Comparison of ENCODE assay signal across 1 cellular context in genomic region chr5:138955013-138955660, GRCh38.
TF ChIP-seq lines count a peak whose summit lies in the region.

No MANE protein-coding gene starts in this region.

TF ChIP-seq in IMR-90, 13 proteins besides CTCF, POLR2A, EP300 and RAD21 (continued from another document):
- TF ChIP-seq CEBPB (IDR thresholded peaks at IDR 0.05; ENCODE audit: low read depth, low read length), result no peak
- no peak for TF ChIP-seq ELK1 (IDR thresholded peaks at IDR 0.05; ENCODE audit: borderline replicate concordance, low read depth, low read length)
- no peak for TF ChIP-seq RFX5 (IDR thresholded peaks at IDR 0.05; ENCODE audit: low read depth, low read length)
- no peak for TF ChIP-seq MAFK (IDR thresholded peaks at IDR 0.05; ENCODE audit: low read depth, low read length)
- no peak for TF ChIP-seq MXI1 (IDR thresholded peaks at IDR 0.05; ENCODE audit: borderline replicate concordance, low read depth, low read length)
